8 cellular contexts compared by ENCODE assay signal in genomic region chr4:141333450-141334235, GRCh38.
DNase-seq lines count a peak whose midpoint lies in the region; ATAC-seq and TF ChIP-seq lines count a peak whose summit lies in the region.
"Not testable (repeated sequence)": the region's sequence is repeated elsewhere in the genome, so short reads cannot be mapped to it uniquely, and the experiment has no call there.

No MANE protein-coding gene starts in this region.

- no CpG with 5 or more reads among the region's 25 CpGs for WGBS in neuronal stem cell (ENCODE audit: extremely low coverage in 2 of 2, insufficient read length in 2 of 2, insufficient replicate concordance in 1 of 2), 2 donors

- H3K4me3 ChIP-seq in ACC112 (ENCODE audit: low read depth, low read length) (peak overlapping the region; percentile 66), GM08714 (ENCODE audit: low read length) (peak overlapping the region; percentile 30; the same call in 1 of the 2 replicates), breast epithelium (peak overlapping the region; percentile 34 to 64 (median 46))
- not testable (repeated sequence) for H3K4me3 ChIP-seq in neuronal stem cell (ENCODE audit: low read length in 2 of 2)

- H3K79me2 ChIP-seq in ACC112 (ENCODE audit: control insufficient read depth, insufficient read depth, low read length, unreplicated experiment) = not testable (repeated sequence)

- H3K4me2 ChIP-seq in neuronal stem cell (ENCODE audit: insufficient read depth, low read length, poor library complexity, severe bottlenecking) = peak overlapping the region; percentile 11

- not testable (repeated sequence) for H3K9me3 ChIP-seq in breast epithelium; neuronal stem cell (replicated peaks in 1 of 2; ENCODE audit: control insufficient read depth in 2 of 2, insufficient read depth in 1 of 2, low read depth in 1 of 2, low read length in 2 of 2)

- H3K27ac ChIP-seq in ACC112 (ENCODE audit: low read depth, low read length) (peak overlapping the region; percentile 17; the same call in 1 of the 2 replicates), breast epithelium (peak overlapping the region; percentile 28 to 30)
- not testable (repeated sequence) for H3K27ac ChIP-seq in neuronal stem cell (replicated peaks; ENCODE audit: low read length)

- not testable (repeated sequence) for H3K79me1 ChIP-seq in neuronal stem cell (ENCODE audit: low read depth, low read length)

- H3K9me3 Mint-ChIP-seq in stimulated activated naive B cell treated with anti-CD40 and anti-IgM and Interleukin-4, amounts not matched to agents 10 μg/mL and 1 μg/mL and 100 μg/mL, for 72 hours = not testable (repeated sequence)

- H3K27me3 Mint-ChIP-seq in stimulated activated naive B cell treated with anti-CD40 and anti-IgM and Interleukin-4, amounts not matched to agents 10 μg/mL and 1 μg/mL and 100 μg/mL, for 72 hours = peaks cover 19 to 50% of the 10 kb centered on the region in 2 donors

- H2BK15ac ChIP-seq in neuronal stem cell (ENCODE audit: low read length) = not testable (repeated sequence)

- not testable (repeated sequence) for H4K91ac ChIP-seq in neuronal stem cell (ENCODE audit: low read depth, low read length, poor library complexity)

- H3K14ac ChIP-seq in neuronal stem cell (ENCODE audit: low read length) = not testable (repeated sequence)

- not testable (repeated sequence) for H2BK120ac ChIP-seq in neuronal stem cell (ENCODE audit: low read depth, low read length)

- H2BK12ac ChIP-seq in neuronal stem cell (ENCODE audit: low read length) = not testable (repeated sequence)

- not testable (repeated sequence) for H3K4me1 Mint-ChIP-seq in stimulated activated naive B cell treated with anti-CD40 and anti-IgM and Interleukin-4, amounts not matched to agents 10 μg/mL and 1 μg/mL and 100 μg/mL, for 72 hours

- DNase-seq in breast epithelium (ENCODE audit: low spot score in 2 of 2); neuronal stem cell (ENCODE audit: low spot score); stimulated activated naive B cell treated with anti-CD40 and anti-IgM and Interleukin-4, amounts not matched to agents 10 μg/mL and 1 μg/mL and 100 μg/mL, for 72 hours: not testable (repeated sequence)
- peak; percentile 69 for DNase-seq in fibroblast of peridontal ligament (ENCODE audit: extremely low read depth)
- DNase-seq in kidney tubule cell (ENCODE audit: low spot score) = peak; percentile 47

- H3K4ac ChIP-seq in neuronal stem cell (ENCODE audit: low read length) = not testable (repeated sequence)

- H3K4me1 ChIP-seq in ACC112 (ENCODE audit: control insufficient read depth, insufficient read depth, low read length, unreplicated experiment) = peaks cover 15% of the 10 kb centered on the region
- not testable (repeated sequence) for H3K4me1 ChIP-seq in breast epithelium; neuronal stem cell (ENCODE audit: control insufficient read depth in 2 of 2, insufficient read depth in 1 of 2, low read depth in 1 of 2, low read length in 2 of 2)

- H3K9ac ChIP-seq in neuronal stem cell (ENCODE audit: low read depth, low read length, poor library complexity) = not testable (repeated sequence)

- H2AK5ac ChIP-seq in neuronal stem cell (ENCODE audit: low read depth, low read length) = not testable (repeated sequence)

- H2AFZ ChIP-seq in ACC112 (ENCODE audit: low read length, unreplicated experiment); neuronal stem cell (ENCODE audit: low read length): not testable (repeated sequence)

- not testable (repeated sequence) for H3K27me3 ChIP-seq in ACC112 (ENCODE audit: insufficient read depth, low read length); breast epithelium; neuronal stem cell (ENCODE audit: control insufficient read depth in 3 of 3, insufficient read depth in 3 of 3, low read depth in 1 of 3, low read length in 3 of 3)

- H2BK5ac ChIP-seq in neuronal stem cell (ENCODE audit: low read length) = not testable (repeated sequence)

- H4K8ac ChIP-seq in neuronal stem cell (ENCODE audit: low read depth, low read length) = not testable (repeated sequence)

- H3K36me3 Mint-ChIP-seq in stimulated activated naive B cell treated with anti-CD40 and anti-IgM and Interleukin-4, amounts not matched to agents 10 μg/mL and 1 μg/mL and 100 μg/mL, for 72 hours = not testable (repeated sequence)

- not testable (repeated sequence) for H3K18ac ChIP-seq in neuronal stem cell (ENCODE audit: low read length)

- not testable (repeated sequence) for H3K23ac ChIP-seq in neuronal stem cell (ENCODE audit: low read depth, low read length, poor library complexity)

- not testable (repeated sequence) for H3K27ac Mint-ChIP-seq in stimulated activated naive B cell treated with anti-CD40 and anti-IgM and Interleukin-4, amounts not matched to agents 10 μg/mL and 1 μg/mL and 100 μg/mL, for 72 hours

- H3K4me3 Mint-ChIP-seq in stimulated activated naive B cell treated with anti-CD40 and anti-IgM and Interleukin-4, amounts not matched to agents 10 μg/mL and 1 μg/mL and 100 μg/mL, for 72 hours = peak overlapping the region; percentile 75 to 80

- TF ChIP-seq POLR2A in breast epithelium (IDR thresholded peaks at IDR 0.05) = not testable (repeated sequence)

- H3K36me3 ChIP-seq in ACC112 (ENCODE audit: insufficient read depth, low read length); breast epithelium; neuronal stem cell (replicated peaks in 1 of 2; ENCODE audit: control insufficient read depth in 2 of 2, insufficient read depth in 2 of 2, low read length in 2 of 2): not testable (repeated sequence)

- TF ChIP-seq CTCF in breast epithelium (IDR thresholded peaks at IDR 0.05) = not testable (repeated sequence)

- peak; percentile 31; the same call in 2 of the 3 replicates for ATAC-seq in SK-N-SH treated with all-trans-retinoic acid at 6 μM for 48 hours
- not testable (repeated sequence) for ATAC-seq in stimulated activated naive B cell treated with anti-CD40 and anti-IgM and Interleukin-4, amounts not matched to agents 10 μg/mL and 1 μg/mL and 100 μg/mL, for 72 hours (replicated peaks)

- intact Hi-C loops in breast epithelium (cut with DNase I; ENCODE audit: low total_unique reads) = not testable (repeated sequence)
